ENCODE assay signal across 13 cellular contexts in genomic region chr5:33755216-33755615, GRCh38.
DNase-seq lines count a peak whose midpoint lies in the region; ATAC-seq and TF ChIP-seq lines count a peak whose summit lies in the region.
"Had no signal": no experiment of that assay in that cellular context is flagged by ENCODE, and none has a peak within 500 bp of the region (broad histone marks: within the 10 kb centered on the region; RNA-seq: fewer than 3 reads in every experiment).

No MANE protein-coding gene starts in this region.

- CTCF ChIA-PET in activated naive CD4-positive, alpha-beta T cell treated with anti-CD3 and anti-CD28 coated beads for 36 hours (lab: Charles Lee), result no interaction called here

- no peak overlapping the region for H3K4me2 ChIP-seq in fibroblast of lung (ENCODE audit: extremely low read depth, insufficient read depth, low read length)
- no peak overlapping the region for H3K4me2 ChIP-seq in osteoblast (ENCODE audit: insufficient read depth, low read length)

- no peak for TF ChIP-seq CTCF in fibroblast of lung (conservative IDR thresholded peaks at IDR 0.05 in 1 of 2, IDR thresholded peaks at IDR 0.05 in 1 of 2; ENCODE audit: low read depth in 1 of 2, low read length in 2 of 2)
- TF ChIP-seq CTCF in osteoblast (IDR thresholded peaks at IDR 0.05; ENCODE audit: extremely low read depth, low read depth, low read length), result no peak
- no peak for TF ChIP-seq CTCF in testis (IDR thresholded peaks at IDR 0.05)

- no peaks in the 10 kb centered on the region for H3K27me3 ChIP-seq in fibroblast of lung (ENCODE audit: control insufficient read depth, insufficient read depth, low read length)
- no peaks in the 10 kb centered on the region for H3K27me3 ChIP-seq in osteoblast (ENCODE audit: insufficient read depth, low read length)
- H3K27me3 ChIP-seq in testis, result no peaks in the 10 kb centered on the region

- no peaks in the 10 kb centered on the region for H3K36me3 Mint-ChIP-seq in activated naive CD4-positive, alpha-beta T cell treated with anti-CD3 and anti-CD28 coated beads for 36 hours (ENCODE audit: low read depth)
- H3K36me3 Mint-ChIP-seq: CD4-positive, CD25-positive, alpha-beta regulatory T cell had no signal

- 73 to 84% methylated on average over 1 of the region's 1 CpG for WGBS in testis, 2 donors

- TF ChIP-seq POLR2A in testis (IDR thresholded peaks at IDR 0.05), result no peak

- H3K4me3 ChIP-seq in fibroblast of lung (replicated peaks in 1 of 4; ENCODE audit: control extremely low read depth in 1 of 4, insufficient read depth in 1 of 4, low read depth in 3 of 4, low read length in 4 of 4) (no peak overlapping the region), osteoblast (ENCODE audit: insufficient read depth, low read length) (no peak overlapping the region), testis (no peak overlapping the region)

- no peaks in the 10 kb centered on the region for H3K27me3 Mint-ChIP-seq in activated naive CD4-positive, alpha-beta T cell treated with anti-CD3 and anti-CD28 coated beads for 36 hours (ENCODE audit: low read depth)
- H3K27me3 Mint-ChIP-seq: CD4-positive, CD25-positive, alpha-beta regulatory T cell had no signal

- no peak overlapping the region for H3K4me3 Mint-ChIP-seq in activated naive CD4-positive, alpha-beta T cell treated with anti-CD3 and anti-CD28 coated beads for 36 hours
- H3K4me3 Mint-ChIP-seq: CD4-positive, CD25-positive, alpha-beta regulatory T cell had no signal

- peak; percentile 19 for DNase-seq in ELR (ENCODE audit: low read depth)
- DNase-seq in RPMI7951 (ENCODE audit: low read depth), result peak; percentile 86
- DNase-seq in fibroblast of lung (ENCODE audit: low read depth in 2 of 2), result peak; percentile 33 to 38
- DNase-seq in osteoblast (ENCODE audit: insufficient read length, low spot score, missing footprints), result peak; percentile 71
- DNase-seq in activated naive CD4-positive, alpha-beta T cell treated with anti-CD3 and anti-CD28 coated beads for 36 hours, result no peak
- DNase-seq in testis, result no peak
- DNase-seq: AML-193; CD4-positive, CD25-positive, alpha-beta regulatory T cell; GDM1; GOT3; NCI-H2107 had no signal

- H3K27ac ChIP-seq in fibroblast of lung (ENCODE audit: insufficient read depth, low read length) (no peak overlapping the region), osteoblast (ENCODE audit: low read depth, low read length) (no peak overlapping the region), testis (no peak overlapping the region)

- H3K9me3 ChIP-seq in fibroblast of lung (ENCODE audit: control insufficient read depth, insufficient read depth, low read depth, low read length) (no peaks in the 10 kb centered on the region), osteoblast (ENCODE audit: low read depth, low read length) (no peaks in the 10 kb centered on the region), testis (no peaks in the 10 kb centered on the region)

- H4K20me1 ChIP-seq in fibroblast of lung (ENCODE audit: control insufficient read depth, extremely low read depth, insufficient read depth, low read length) (no peaks in the 10 kb centered on the region), osteoblast (ENCODE audit: insufficient read depth, low read length) (peaks cover 36% of the 10 kb centered on the region)

- ATAC-seq in HG03097 (IDR thresholded peaks at IDR 0.05; ENCODE audit: low FRiP score, unreplicated experiment), result no peak
- ATAC-seq: HepG2 had no signal

- no peaks in the 10 kb centered on the region for H3K36me3 ChIP-seq in fibroblast of lung (ENCODE audit: control insufficient read depth, insufficient read depth, low read length)
- peaks cover 4% of the 10 kb centered on the region for H3K36me3 ChIP-seq in osteoblast (ENCODE audit: insufficient read depth, low read length)
- H3K36me3 ChIP-seq in testis (ENCODE audit: low read depth, missing control alignments), result no peaks in the 10 kb centered on the region

- no peaks in the 10 kb centered on the region for H3K4me1 Mint-ChIP-seq in activated naive CD4-positive, alpha-beta T cell treated with anti-CD3 and anti-CD28 coated beads for 36 hours (ENCODE audit: low read depth)
- H3K4me1 Mint-ChIP-seq: CD4-positive, CD25-positive, alpha-beta regulatory T cell had no signal

- H3K9ac ChIP-seq in fibroblast of lung (ENCODE audit: insufficient read depth, low read length), result no peak overlapping the region

- no peak overlapping the region for H2AFZ ChIP-seq in fibroblast of lung (ENCODE audit: low read length)
- H2AFZ ChIP-seq in osteoblast (ENCODE audit: low read length), result no peak overlapping the region

- no peak overlapping the region for H3K27ac Mint-ChIP-seq in activated naive CD4-positive, alpha-beta T cell treated with anti-CD3 and anti-CD28 coated beads for 36 hours
- H3K27ac Mint-ChIP-seq: CD4-positive, CD25-positive, alpha-beta regulatory T cell had no signal

- H3K4me1 ChIP-seq in fibroblast of lung (ENCODE audit: control insufficient read depth, extremely low read depth, insufficient read depth, low read length) (no peaks in the 10 kb centered on the region), osteoblast (ENCODE audit: insufficient read depth, low read length) (peaks cover 8% of the 10 kb centered on the region), testis (no peaks in the 10 kb centered on the region)

- intact Hi-C loops in activated naive CD4-positive, alpha-beta T cell treated with anti-CD3 and anti-CD28 coated beads for 36 hours (cut with micrococcal nuclease), result no loop called here
- intact Hi-C loops in testis (cut with DNase I; ENCODE audit: low total_unique reads), result no loop called here

- no peaks in the 10 kb centered on the region for H3K9me3 Mint-ChIP-seq in activated naive CD4-positive, alpha-beta T cell treated with anti-CD3 and anti-CD28 coated beads for 36 hours

- no peaks in the 10 kb centered on the region for H3K79me2 ChIP-seq in fibroblast of lung (ENCODE audit: control insufficient read depth, insufficient read depth, low read length)
- peaks cover 40% of the 10 kb centered on the region for H3K79me2 ChIP-seq in osteoblast (ENCODE audit: insufficient read depth, low read length)

Comparison
In these comparisons a context has a peak if more than half of its experiments do, and no peak if none do; other contexts are left out.
1. DNase-seq: peak in ELR (single experiment), RPMI7951 (single experiment), fibroblast of lung (2 of 2) and osteoblast (single experiment); none in activated naive CD4-positive, alpha-beta T cell treated with anti-CD3 and anti-CD28 coated beads for 36 hours (single experiment) and testis (single experiment).